Comparison of ENCODE assay signal across 8 cellular contexts in the genomic region with DNA sequence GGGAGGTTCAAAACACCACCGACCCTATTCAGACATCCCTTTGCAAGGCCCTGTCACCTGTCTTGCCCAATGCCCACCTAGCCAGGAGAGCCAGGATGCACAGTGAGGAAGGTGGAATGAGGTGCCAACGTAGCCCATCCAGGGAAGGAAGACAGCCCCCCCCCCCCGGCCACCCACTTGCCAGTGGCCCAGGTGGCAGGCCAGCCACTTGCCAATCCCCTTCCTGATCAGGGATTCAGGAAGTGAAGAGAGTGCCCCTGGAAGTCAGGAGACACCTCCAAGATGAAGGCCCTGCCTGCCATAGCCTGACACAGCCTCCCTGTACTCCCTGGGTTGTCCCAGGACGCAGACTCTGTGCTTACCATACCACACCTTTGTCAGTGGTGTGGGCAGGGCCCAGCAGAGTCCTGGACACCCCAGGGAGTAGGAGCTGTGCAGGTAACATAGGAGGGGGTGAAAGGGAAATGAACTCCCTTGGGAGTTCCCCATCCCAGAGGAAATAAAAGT. TPM values are rescaled to one million over a fixed set of nuclear protein-coding genes. Genes with fewer than 3 reads are reported as not detected.
A peak's percentile ranks its signal among the peaks of the same experiment; 100 is the strongest.
DNase-seq lines count a peak whose midpoint lies in the region; ATAC-seq and TF ChIP-seq lines count a peak whose summit lies in the region.

No MANE protein-coding gene starts in this region.

- H3K27ac ChIP-seq in PC-3 (ENCODE audit: low read length) (peak overlapping the region; percentile 84), foreskin keratinocyte (peak overlapping the region; percentile 16)

- H3K79me2 ChIP-seq in PC-3 (ENCODE audit: low read length), result no peaks in the 10 kb centered on the region

- peaks cover 17 to 23% of the 10 kb centered on the region in 2 donors for H3K4me1 Mint-ChIP-seq in stimulated activated naive B cell treated with anti-CD40 and anti-IgM and Interleukin-4, amounts not matched to agents 10 μg/mL and 1 μg/mL and 100 μg/mL, for 72 hours

- no peak overlapping the region for H2AFZ ChIP-seq in PC-3 (ENCODE audit: low read length)

- POLR2A ChIA-PET in PC-3 (lab: Charles Lee; ENCODE audit: unreplicated experiment), result interaction anchor here (0.5 to 0.7 kb wide), 2 partner anchors 301 to 1327 kb away, joined by 4 to 5 read pairs; no protein-coding TSS in a partner anchor

- no peak for TF ChIP-seq CTCF in PC-3 (conservative IDR thresholded peaks at IDR 0.05; ENCODE audit: low read depth, low read length)
- no peak for TF ChIP-seq CTCF in foreskin keratinocyte (conservative IDR thresholded peaks at IDR 0.05)

- H3K27me3 ChIP-seq in PC-3 (ENCODE audit: low read length) (no peaks in the 10 kb centered on the region), foreskin keratinocyte (peaks cover 7% of the 10 kb centered on the region)

- H4K20me1 ChIP-seq in PC-3 (ENCODE audit: low read length), result no peaks in the 10 kb centered on the region

- peak overlapping the region; percentile 55 for H3K9ac ChIP-seq in PC-3 (ENCODE audit: low read length)

- intact Hi-C loops in PC-3 (cut with micrococcal nuclease), result loop anchor here (2.0 kb wide), 2 partner anchors 14 to 100 kb away; no protein-coding TSS in a partner anchor

- no peaks in the 10 kb centered on the region for H3K9me3 Mint-ChIP-seq in stimulated activated naive B cell treated with anti-CD40 and anti-IgM and Interleukin-4, amounts not matched to agents 10 μg/mL and 1 μg/mL and 100 μg/mL, for 72 hours

- no peaks in the 10 kb centered on the region for H3K9me2 ChIP-seq in PC-3 (replicated peaks; ENCODE audit: low read length)

- H3K36me3 ChIP-seq in PC-3 (ENCODE audit: low read depth, low read length), result no peaks in the 10 kb centered on the region

- peak overlapping the region; percentile 87 for H3K27ac Mint-ChIP-seq in stimulated activated naive B cell treated with anti-CD40 and anti-IgM and Interleukin-4, amounts not matched to agents 10 μg/mL and 1 μg/mL and 100 μg/mL, for 72 hours

- H3F3A ChIP-seq in PC-3 (ENCODE audit: low read length, unreplicated experiment), result no peaks in the 10 kb centered on the region

- ATAC-seq in GM21529 (IDR thresholded peaks at IDR 0.05; ENCODE audit: unreplicated experiment), result peak; percentile 2
- ATAC-seq in PC-3, result peak; percentile 23
- ATAC-seq in foreskin keratinocyte, result peak; percentile 42
- ATAC-seq in stimulated activated naive B cell treated with anti-CD40 and anti-IgM and Interleukin-4, amounts not matched to agents 10 μg/mL and 1 μg/mL and 100 μg/mL, for 72 hours (replicated peaks), result no peak

- no TSS peak for BruUV-seq in PC-3 (replicated peaks; lab: Mats Ljungman, UMichigan)

- peaks cover 62 to 79% of the 10 kb centered on the region in 2 donors for H3K27me3 Mint-ChIP-seq in stimulated activated naive B cell treated with anti-CD40 and anti-IgM and Interleukin-4, amounts not matched to agents 10 μg/mL and 1 μg/mL and 100 μg/mL, for 72 hours

- H3K4me3 ChIP-seq in PC-3 (ENCODE audit: low read length), result peak overlapping the region; percentile 13; the same call in 1 of the 2 replicates

- H3K4me1 ChIP-seq in PC-3 (ENCODE audit: insufficient read depth, low read length) (peaks cover 43% of the 10 kb centered on the region), foreskin keratinocyte (peaks cover 5% of the 10 kb centered on the region)

- H3K4me3 Mint-ChIP-seq in stimulated activated naive B cell treated with anti-CD40 and anti-IgM and Interleukin-4, amounts not matched to agents 10 μg/mL and 1 μg/mL and 100 μg/mL, for 72 hours, result peak overlapping the region; percentile 91 to 96

- H3K4me2 ChIP-seq in PC-3 (ENCODE audit: low read length), result peak overlapping the region; percentile 66

- CTCF ChIA-PET in PC-3 (lab: Charles Lee), result no interaction called here

- no peak for DNase-seq in PC-3
- DNase-seq in foreskin keratinocyte, result no peak
- DNase-seq in stimulated activated naive B cell treated with anti-CD40 and anti-IgM and Interleukin-4, amounts not matched to agents 10 μg/mL and 1 μg/mL and 100 μg/mL, for 72 hours, result no peak
- DNase-seq in NCI-H1092 (lab: John Stamatoyannopoulos, UW), result no peak
- no peak for DNase-seq in OCI-M2 (lab: John Stamatoyannopoulos, UW; ENCODE audit: unreplicated experiment)
- DNase-seq in activated gamma-delta T cell treated with Interleukin-2 at 50 U/mL for 16 hours, result no peak
- no peak for DNase-seq in DMS53 treated with DMSO at 0.1 percent for 48 hours (lab: John Stamatoyannopoulos, UW; ENCODE audit: unreplicated experiment)

- no peaks in the 10 kb centered on the region for H3K9me3 ChIP-seq in PC-3 (ENCODE audit: low read length)

- H3K36me3 Mint-ChIP-seq in stimulated activated naive B cell treated with anti-CD40 and anti-IgM and Interleukin-4, amounts not matched to agents 10 μg/mL and 1 μg/mL and 100 μg/mL, for 72 hours, result no peaks in the 10 kb centered on the region

RNA-seq across cellular contexts. Expression of a gene that starts 54.7 kb away (rescaled TPM):
- total RNA-seq in PC-3 (2014; rRNA removed) (164 and 192 TPM in 2 replicates), foreskin keratinocyte (123 and 124 TPM in 2 replicates)
- polyA plus RNA-seq in foreskin keratinocyte, result 183 and 189 TPM in 2 replicates

RNA-seq across cellular contexts. Expression of a gene that starts 54.8 kb away (rescaled TPM):
- total RNA-seq in PC-3 (2014; rRNA removed) (23.6 and 26.9 TPM in 2 replicates), foreskin keratinocyte (57.0 and 57.8 TPM in 2 replicates)
- 34.4 and 35.9 TPM in 2 replicates for polyA plus RNA-seq in foreskin keratinocyte

Comparison
In these comparisons a context has a peak if more than half of its experiments do, and no peak if none do; other contexts are left out.
1. ATAC-seq: peak in GM21529 (single experiment), PC-3 (single experiment) and foreskin keratinocyte (single experiment); none in stimulated activated naive B cell treated with anti-CD40 and anti-IgM and Interleukin-4, amounts not matched to agents 10 μg/mL and 1 μg/mL and 100 μg/mL, for 72 hours (0 of 2).